ENCODE assay signal across 8 cellular contexts in the genomic region with DNA sequence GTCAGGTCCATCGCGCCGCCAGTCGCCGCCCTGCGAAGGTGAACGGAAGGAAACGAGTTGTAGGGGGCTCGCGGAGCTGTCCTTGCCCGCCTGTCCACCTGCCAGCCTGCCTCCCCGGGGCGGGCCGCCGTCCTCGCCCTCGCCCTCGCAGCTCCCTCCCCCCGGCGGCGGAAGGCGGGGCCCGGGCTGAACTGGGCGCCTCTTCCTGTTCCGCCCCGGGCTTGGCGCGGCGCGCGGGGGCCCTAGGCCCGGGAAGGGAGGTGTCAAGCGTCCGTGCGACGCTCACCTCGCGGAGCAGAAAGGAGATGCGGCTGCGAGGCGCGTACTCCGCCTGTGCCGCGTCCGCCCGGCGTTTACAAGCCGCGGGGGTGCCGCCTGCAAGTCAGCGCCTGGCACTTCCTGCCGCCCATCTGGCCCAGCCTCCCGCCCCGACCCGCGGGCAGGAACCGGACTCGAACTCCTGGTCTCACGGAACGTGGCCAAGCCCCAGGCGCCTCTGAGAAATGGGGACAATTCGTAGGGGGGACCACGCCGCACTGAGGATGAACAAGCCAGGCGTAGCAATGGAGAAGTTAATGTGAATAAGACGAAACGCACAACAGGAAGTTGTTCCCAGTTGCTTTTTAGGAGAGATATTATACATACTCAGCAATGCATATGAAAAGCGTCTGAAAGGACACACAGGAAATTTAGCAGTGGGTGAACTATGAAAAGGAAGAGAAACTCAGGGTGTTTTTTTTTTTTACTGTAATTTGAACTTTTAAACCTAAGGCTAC. TPM values are rescaled to one million over a fixed set of nuclear protein-coding genes. Genes with fewer than 3 reads are reported as not detected.
DNase-seq lines count a peak whose midpoint lies in the region; ATAC-seq lines count a peak whose summit lies in the region.

Gene CNPPD1 (minus strand): TSS at position 108 of the 776 bp plus-strand sequence. CDS start 97 bp downstream, at position 11.

- H3K27me3 ChIP-seq in endocrine pancreas (ENCODE audit: control insufficient read depth, insufficient read depth, low read length), result no peaks in the 10 kb centered on the region

- peak within 1 kb of the TSS; percentile 70 for H3K4me3 ChIP-seq in endocrine pancreas (ENCODE audit: control insufficient read depth, insufficient read depth, low read length)

- peaks cover 9% of the 10 kb centered on the region for H3K36me3 ChIP-seq in endocrine pancreas (ENCODE audit: control insufficient read depth, insufficient read depth, low read length)

- ATAC-seq in GM19468 (IDR thresholded peaks at IDR 0.05; ENCODE audit: extremely low read depth, unreplicated experiment), result peak; percentile 42

- peak within 1 kb of the TSS; percentile 96 for H3K9ac ChIP-seq in endocrine pancreas (ENCODE audit: control insufficient read depth, insufficient read depth, low read length)

- H3K9me3 ChIP-seq in endocrine pancreas (ENCODE audit: control insufficient read depth, low read length), result no peaks in the 10 kb centered on the region

- peaks cover 7% of the 10 kb centered on the region for H3K4me1 ChIP-seq in endocrine pancreas (ENCODE audit: control insufficient read depth, insufficient read depth, low read length)

- peak; percentile 41 for DNase-seq in COLO829 (ENCODE audit: low spot score)
- DNase-seq in HT-29 (ENCODE audit: low spot score), result peak; percentile 90
- peak; percentile 80 for DNase-seq in NOMO-1 treated with dmso at 0.1 percent for 144 hours (lab: John Stamatoyannopoulos, UW; ENCODE audit: unreplicated experiment)
- peak; percentile 61 to 84 (median 61) for DNase-seq in activated CD8-positive, alpha-beta memory T cell treated with anti-CD3 and anti-CD28 coated beads for 48 hours (ENCODE audit: low read depth in 2 of 3, low spot score in 2 of 3)
- peak; percentile 95 for DNase-seq in mesenteric fat pad (ENCODE audit: low spot score)
- DNase-seq in stimulated activated CD8-positive, alpha-beta memory T cell treated with anti-CD3 and anti-CD28 coated beads, Interleukin-15, amount 100 ng/mL, for 24 hours (ENCODE audit: low read depth), result peak; percentile 64

RNA-seq across cellular contexts. Expression of gene CNPPD1, which starts in this region (rescaled TPM):
- 49.8 and 53.0 TPM in 2 replicates for total RNA-seq in HT-29 (2014; rRNA removed; shearing (Covaris generic))
- 82.8 TPM for total RNA-seq in mesenteric fat pad

Comparison
In these comparisons a context has a peak if more than half of its experiments do, and no peak if none do; other contexts are left out.
1. Peak in every context shown above with its lines: DNase-seq, ATAC-seq and H3K4me3 ChIP-seq.
2. DNase-seq: peak in every context shown above with its lines; median percentile 95 in mesenteric fat pad; 90 in HT-29; 80 in NOMO-1 treated with dmso at 0.1 percent for 144 hours; 64 in stimulated activated CD8-positive, alpha-beta memory T cell treated with anti-CD3 and anti-CD28 coated beads, Interleukin-15, amount 100 ng/mL, for 24 hours; 61 in activated CD8-positive, alpha-beta memory T cell treated with anti-CD3 and anti-CD28 coated beads for 48 hours; 41 in COLO829.